8 cellular contexts compared by ENCODE assay signal in genomic region chr15:77497108-77497737, GRCh38.
DNase-seq lines count a peak whose midpoint lies in the region; ATAC-seq, FAIRE-seq and TF ChIP-seq lines count a peak whose summit lies in the region.

No MANE protein-coding gene starts in this region.

- H3K27me3 ChIP-seq in HUES64 (ENCODE audit: insufficient read depth, low read length) = no peaks in the 10 kb centered on the region
- H3K27me3 ChIP-seq in ascending aorta = no peaks in the 10 kb centered on the region
- H3K27me3 ChIP-seq in iPS-20b (ENCODE audit: insufficient read depth, low read length) = no peaks in the 10 kb centered on the region

- H3K9ac ChIP-seq in HUES64 (ENCODE audit: low read depth, low read length) = peak overlapping the region; percentile 45
- H3K9ac ChIP-seq in iPS-20b (ENCODE audit: low read depth, low read length) = peak overlapping the region; percentile 33; the same call in 1 of the 2 replicates

- intact Hi-C loops in ascending aorta (cut with DNase I) = loop anchor here (1.0 to 5.0 kb wide), 5 partner anchors 40 to 565 kb away; partner anchors contain the start of gene RCN2

- H3K36me3 ChIP-seq in HUES64 (ENCODE audit: insufficient read depth, low read length) (no peaks in the 10 kb centered on the region), ascending aorta (no peaks in the 10 kb centered on the region), iPS-20b (ENCODE audit: insufficient read depth, low read depth, low read length) (no peaks in the 10 kb centered on the region)

- H3K4me3 Mint-ChIP-seq in activated T-cell treated with anti-CD3 and anti-CD28 coated beads, Interleukin-2, amount 50 U/mL, for 4 hours = no peak overlapping the region

- 47% methylated on average over 7 of the region's 7 CpGs for WGBS in HUES64

- peaks cover 40% of the 10 kb centered on the region for H3K4me1 ChIP-seq in HUES64 (ENCODE audit: insufficient read depth, low read length)
- H3K4me1 ChIP-seq in ascending aorta = peaks cover 5 to 27% of the 10 kb centered on the region in 2 donors
- H3K4me1 ChIP-seq in iPS-20b (ENCODE audit: insufficient read depth, low read length) = peaks cover 25% of the 10 kb centered on the region; the same call in 1 of the 2 replicates

- H3K4me3 ChIP-seq in HUES64 (ENCODE audit: low read length) = no peak overlapping the region
- peak overlapping the region in 1 of 2 donors; percentile 41 for H3K4me3 ChIP-seq in ascending aorta
- no peak overlapping the region for H3K4me3 ChIP-seq in iPS-20b (ENCODE audit: low read length)

- ATAC-seq in HG03108 (IDR thresholded peaks at IDR 0.05; ENCODE audit: unreplicated experiment) = no peak
- ATAC-seq in activated T-cell treated with anti-CD3 and anti-CD28 coated beads, Interleukin-2, amount 50 U/mL, for 4 hours = no peak
- ATAC-seq in HG02981 (IDR thresholded peaks at IDR 0.05; ENCODE audit: unreplicated experiment) = no peak

- H3K9me3 Mint-ChIP-seq in activated T-cell treated with anti-CD3 and anti-CD28 coated beads, Interleukin-2, amount 50 U/mL, for 4 hours = no peaks in the 10 kb centered on the region

- H3K9me3 ChIP-seq in HUES64 (ENCODE audit: insufficient read depth, low read depth, low read length) = no peaks in the 10 kb centered on the region
- H3K9me3 ChIP-seq in ascending aorta = no peaks in the 10 kb centered on the region
- no peaks in the 10 kb centered on the region for H3K9me3 ChIP-seq in iPS-20b (ENCODE audit: insufficient read depth, low read depth, low read length)

- H3K27me3 Mint-ChIP-seq in activated T-cell treated with anti-CD3 and anti-CD28 coated beads, Interleukin-2, amount 50 U/mL, for 4 hours (ENCODE audit: low read depth) = no peaks in the 10 kb centered on the region

- DNase-seq in ascending aorta (ENCODE audit: low spot score in 2 of 2) (peak in 1 of 2 donors; percentile 75), substantia nigra (lab: John Stamatoyannopoulos, UW) (peak in 48 of 49 donors; percentile 54 to 93 (median 83)), urothelium cell line (ENCODE audit: low spot score) (no peak)
- DNase-seq in activated T-cell treated with anti-CD3 and anti-CD28 coated beads, Interleukin-2, amount 50 U/mL, for 4 hours = no peak

- FAIRE-seq in urothelium cell line (lab: Jason Lieb, UNC) = no peak

- H3K4me1 Mint-ChIP-seq in activated T-cell treated with anti-CD3 and anti-CD28 coated beads, Interleukin-2, amount 50 U/mL, for 4 hours (ENCODE audit: low read depth) = peaks cover 20% of the 10 kb centered on the region

- H3K36me3 Mint-ChIP-seq in activated T-cell treated with anti-CD3 and anti-CD28 coated beads, Interleukin-2, amount 50 U/mL, for 4 hours (ENCODE audit: insufficient read depth) = no peaks in the 10 kb centered on the region

- no peak for TF ChIP-seq CTCF in ascending aorta (IDR thresholded peaks at IDR 0.05)

- peak overlapping the region; percentile 74 for H3K27ac ChIP-seq in HUES64 (ENCODE audit: low read depth, low read length)
- peak overlapping the region; percentile 81 to 85 for H3K27ac ChIP-seq in ascending aorta
- H3K27ac ChIP-seq in iPS-20b (ENCODE audit: low read length) = peak overlapping the region; percentile 2
- peak overlapping the region; percentile 96 for H3K27ac ChIP-seq in substantia nigra (ENCODE audit: low read depth, low read length, poor library complexity, severe bottlenecking)

Comparison
In these comparisons a context has a peak if more than half of its experiments do, and no peak if none do; other contexts are left out.
1. H3K27ac ChIP-seq: peak in every context shown above with its lines; median percentile 96 in substantia nigra; 83 in ascending aorta; 74 in HUES64; 2 in iPS-20b.
2. DNase-seq: peak in substantia nigra (48 of 49); none in urothelium cell line (single experiment) and activated T-cell treated with anti-CD3 and anti-CD28 coated beads, Interleukin-2, amount 50 U/mL, for 4 hours (single experiment).